17 cellular contexts compared by ENCODE assay signal in the genomic region with DNA sequence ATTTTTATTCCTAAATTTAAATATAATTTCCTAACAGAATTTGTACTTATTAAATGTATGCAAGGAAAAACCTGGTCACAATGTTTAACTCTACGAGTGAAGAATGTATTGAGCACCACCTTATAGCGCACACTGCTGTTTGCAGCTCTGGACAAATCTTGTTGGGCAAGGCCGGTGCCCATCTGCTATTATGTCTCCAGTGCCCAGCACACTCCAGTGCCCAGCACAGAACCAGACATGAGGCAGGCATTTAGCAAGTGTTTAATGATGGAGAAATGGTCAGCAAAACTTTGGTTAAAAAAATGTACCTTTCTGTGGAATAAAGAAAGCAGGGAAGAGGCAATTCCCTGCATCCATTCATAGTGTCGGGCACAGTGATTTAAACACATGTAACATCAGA.
"Had no signal": no experiment of that assay in that cellular context is flagged by ENCODE, and none has a peak within 500 bp of the region (broad histone marks: within the 10 kb centered on the region; RNA-seq: fewer than 3 reads in every experiment).

No MANE protein-coding gene starts in this region.

- H3K79me2 ChIP-seq: parathyroid adenoma had no signal

- H3K4me1 ChIP-seq: vagina had no signal

- H3K9me3 ChIP-seq: stomach, thoracic aorta, vagina had no signal

- H3K4me1 Mint-ChIP-seq: activated naive CD8-positive, alpha-beta T cell treated with anti-CD3 and anti-CD28 coated beads, Interleukin-2, amount 50 U/mL, for 24 hours had no signal

- H2AFZ ChIP-seq: parathyroid adenoma had no signal

- H3K27me3 Mint-ChIP-seq: activated naive CD8-positive, alpha-beta T cell treated with anti-CD3 and anti-CD28 coated beads, Interleukin-2, amount 50 U/mL, for 24 hours; effector memory CD8-positive, alpha-beta T cell had no signal

- H3K4me3 ChIP-seq: skin epidermis, stomach, thoracic aorta, vagina had no signal

- H3K27me3 ChIP-seq: stomach, vagina had no signal

- H3K27ac ChIP-seq: parathyroid adenoma, stomach, thoracic aorta, vagina had no signal

- H3K9me3 Mint-ChIP-seq: activated naive CD8-positive, alpha-beta T cell treated with anti-CD3 and anti-CD28 coated beads, Interleukin-2, amount 50 U/mL, for 24 hours; activated T-cell treated with anti-CD3 and anti-CD28 coated beads, Interleukin-2, amount 50 U/mL, for 72 hours; dendritic cell treated with granulocyte-macrophage colony-stimulating factor and Interleukin-4, amounts not matched to agents 40 ng/mL and 50 ng/mL, for 4 days; effector memory CD8-positive, alpha-beta T cell; nephron progenitor cell; T-helper 1 cell treated with Interleukin-12 subunit alpha and Interleukin-12 subunit beta and Interleukin-4 antibody, amounts not matched to agents 30 μg/mL and 1 μg/mL, for 36 hours had no signal

- H3K9ac ChIP-seq: parathyroid adenoma had no signal

- DNase-seq: activated CD4-positive, alpha-beta T cell treated with anti-CD3 and anti-CD28 coated beads, Interleukin-2, amount 50 U/mL, for 4 hours; activated naive CD4-positive, alpha-beta T cell treated with Interleukin-2 at 50 U/mL for 16 hours; activated naive CD8-positive, alpha-beta T cell treated with anti-CD3 and anti-CD28 coated beads, Interleukin-2, amount 50 U/mL, for 24 hours; activated T-cell treated with anti-CD3 and anti-CD28 coated beads, Interleukin-2, amount 50 U/mL, for 72 hours; effector memory CD8-positive, alpha-beta T cell; erythroblast; hypothalamus; left colon; nephron progenitor cell; retina; stomach had no signal

- H3K4me3 Mint-ChIP-seq: activated naive CD8-positive, alpha-beta T cell treated with anti-CD3 and anti-CD28 coated beads, Interleukin-2, amount 50 U/mL, for 24 hours; activated T-cell treated with anti-CD3 and anti-CD28 coated beads, Interleukin-2, amount 50 U/mL, for 72 hours; dendritic cell treated with granulocyte-macrophage colony-stimulating factor and Interleukin-4, amounts not matched to agents 40 ng/mL and 50 ng/mL, for 4 days; effector memory CD8-positive, alpha-beta T cell; nephron progenitor cell; T-helper 1 cell treated with Interleukin-12 subunit alpha and Interleukin-12 subunit beta and Interleukin-4 antibody, amounts not matched to agents 30 μg/mL and 1 μg/mL, for 36 hours had no signal

- H3K36me3 ChIP-seq: stomach, thoracic aorta, vagina had no signal

- H3K27ac Mint-ChIP-seq: activated naive CD8-positive, alpha-beta T cell treated with anti-CD3 and anti-CD28 coated beads, Interleukin-2, amount 50 U/mL, for 24 hours; activated T-cell treated with anti-CD3 and anti-CD28 coated beads, Interleukin-2, amount 50 U/mL, for 72 hours; dendritic cell treated with granulocyte-macrophage colony-stimulating factor and Interleukin-4, amounts not matched to agents 40 ng/mL and 50 ng/mL, for 4 days; effector memory CD8-positive, alpha-beta T cell; T-helper 1 cell treated with Interleukin-12 subunit alpha and Interleukin-12 subunit beta and Interleukin-4 antibody, amounts not matched to agents 30 μg/mL and 1 μg/mL, for 36 hours had no signal
